18 cellular contexts compared by ENCODE assay signal in the genomic region with DNA sequence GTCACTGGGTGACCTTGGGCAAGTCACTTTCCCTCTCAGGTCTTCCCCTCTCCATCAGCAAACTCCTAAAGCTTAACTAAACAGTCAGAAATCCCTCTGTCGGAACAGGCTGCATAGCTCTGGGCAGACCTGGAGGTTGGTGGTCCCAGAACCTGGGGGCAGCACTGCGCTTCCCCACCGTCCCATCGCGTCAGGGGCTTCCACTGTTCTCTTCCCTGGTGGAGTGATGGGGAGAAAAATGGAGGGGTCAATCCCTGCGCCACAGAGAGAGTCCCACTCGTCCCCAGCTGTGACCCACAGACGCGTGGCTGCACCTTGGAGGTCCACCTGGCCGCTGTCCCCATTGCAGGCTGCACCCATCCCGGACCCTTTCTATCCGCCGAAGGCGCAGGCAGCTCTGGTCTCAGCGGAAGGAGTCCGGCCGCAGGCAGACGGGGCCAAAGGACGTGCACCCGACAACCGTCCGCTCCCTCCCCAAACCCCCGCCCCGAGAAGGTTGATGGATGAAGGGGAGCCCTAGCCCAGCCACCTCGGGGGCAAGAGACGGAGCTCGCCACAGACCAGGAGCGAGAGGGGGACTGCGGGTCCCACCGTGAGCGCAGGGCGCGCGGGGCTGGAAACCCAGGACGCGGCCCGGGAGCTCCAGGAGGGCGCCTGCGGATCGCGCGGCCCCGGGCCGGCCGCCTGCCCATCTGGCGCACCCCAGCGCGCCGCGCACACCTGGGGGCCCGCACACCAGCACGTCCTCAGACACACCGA. TPM values are rescaled to one million over a fixed set of nuclear protein-coding genes. Genes with fewer than 3 reads are reported as not detected.
A peak's percentile ranks its signal among the peaks of the same experiment; 100 is the strongest.
DNase-seq lines count a peak whose midpoint lies in the region; ATAC-seq, FAIRE-seq and TF ChIP-seq lines count a peak whose summit lies in the region.
"Had no signal": no experiment of that assay in that cellular context is flagged by ENCODE, and none has a peak within 500 bp of the region (broad histone marks: within the 10 kb centered on the region; RNA-seq: fewer than 3 reads in every experiment).

No MANE protein-coding gene starts in this region.

- no peak for ATAC-seq in GM18867 (IDR thresholded peaks at IDR 0.05; ENCODE audit: unreplicated experiment)
- ATAC-seq: activated naive CD4-positive, alpha-beta T cell treated with anti-CD3 and anti-CD28 coated beads, Interleukin-2, amount 50 U/mL, for 72 hours; T-cell had no signal

- BruUV-seq in PC-9 (replicated peaks; lab: Mats Ljungman, UMichigan): no TSS peak

- H3K4me1 ChIP-seq in HUES48 (ENCODE audit: control insufficient read depth, insufficient read depth, low read length): peaks cover 29% of the 10 kb centered on the region
- peaks cover 0 to 26% (median 17%) of the 10 kb centered on the region in 4 donors for H3K4me1 ChIP-seq in esophagus muscularis mucosa
- no peaks in the 10 kb centered on the region for H3K4me1 ChIP-seq in PC-9 (replicated peaks; ENCODE audit: insufficient read depth)

- H3K36me3 ChIP-seq in HUES48 (ENCODE audit: control insufficient read depth, insufficient read depth, low read length) (no peaks in the 10 kb centered on the region), esophagus muscularis mucosa (no peaks in the 10 kb centered on the region), PC-9 (ENCODE audit: low read depth) (no peaks in the 10 kb centered on the region)

- H3K27me3 ChIP-seq in HUES48 (ENCODE audit: control insufficient read depth, insufficient read depth, low read length) (peaks cover 98% of the 10 kb centered on the region), esophagus muscularis mucosa (peaks cover 0 to 97% (median 36%) of the 10 kb centered on the region in 4 donors), PC-9 (ENCODE audit: insufficient read depth, low read depth) (peaks cover 17% of the 10 kb centered on the region)

- H3K4me1 Mint-ChIP-seq in osteocyte (ENCODE audit: unreplicated experiment): peaks cover 10% of the 10 kb centered on the region

- DNase-seq in D721Med (ENCODE audit: insufficient read length, low spot score): peak; percentile 25
- peak; percentile 87 for DNase-seq in esophagus muscularis mucosa (ENCODE audit: extremely low spot score)
- peak; percentile 80 for DNase-seq in osteocyte (ENCODE audit: extremely low spot score, unreplicated experiment)
- no peak for DNase-seq in SW 1271 (lab: John Stamatoyannopoulos, UW)
- no peak for DNase-seq in PC-9
- DNase-seq in HPDE6-E6E7 (ENCODE audit: extremely low spot score): no peak
- DNase-seq: activated CD4-positive, alpha-beta T cell treated with anti-CD3 and anti-CD28 coated beads, Interleukin-2, amount 50 U/mL, for 48 hours; GF-D8; NCI-H2107 had no signal

- H3F3A ChIP-seq in PC-9 (ENCODE audit: insufficient read depth, low read depth): peaks cover 3% of the 10 kb centered on the region; the same call in 1 of the 2 replicates

- H3K4me2 ChIP-seq in PC-9: no peak overlapping the region
- H3K4me2 ChIP-seq: KMS-11 had no signal

- TF ChIP-seq CTCF in D721Med (IDR thresholded peaks at IDR 0.05; ENCODE audit: insufficient read depth, missing control alignments) (no peak), esophagus muscularis mucosa (IDR thresholded peaks at IDR 0.05) (no peak), osteocyte (IDR thresholded peaks at IDR 0.05) (no peak), PC-9 (conservative IDR thresholded peaks at IDR 0.05) (no peak)

- peak overlapping the region; percentile 55 for H3K4me3 ChIP-seq in HUES48 (ENCODE audit: low read depth, low read length)
- H3K4me3 ChIP-seq in esophagus muscularis mucosa: peak overlapping the region in 2 of 4 donors; percentile 12 to 17
- no peak overlapping the region for H3K4me3 ChIP-seq in PC-9

- H3K36me3 Mint-ChIP-seq in osteocyte (ENCODE audit: unreplicated experiment): no peaks in the 10 kb centered on the region
- H3K36me3 Mint-ChIP-seq: activated naive CD4-positive, alpha-beta T cell treated with anti-CD3 and anti-CD28 coated beads, Interleukin-2, amount 50 U/mL, for 72 hours; T-cell had no signal

- H3K27ac Mint-ChIP-seq in osteocyte (ENCODE audit: unreplicated experiment): no peak overlapping the region
- H3K27ac Mint-ChIP-seq: activated naive CD4-positive, alpha-beta T cell treated with anti-CD3 and anti-CD28 coated beads, Interleukin-2, amount 50 U/mL, for 72 hours; CD4-positive, alpha-beta T cell; T-cell had no signal

- H3K9me2 ChIP-seq in PC-9 (ENCODE audit: insufficient read depth): no peaks in the 10 kb centered on the region

- no peak overlapping the region for H2AFZ ChIP-seq in PC-9

- intact Hi-C loops in esophagus muscularis mucosa (cut with DNase I): no loop called here
- intact Hi-C loops in PC-9 (cut with micrococcal nuclease; ENCODE audit: unreplicated experiment): loop anchor here (5.0 kb wide), 1 partner anchor 76 kb away; a partner anchor contains a TSS

- no peak for TF ChIP-seq EP300 in esophagus muscularis mucosa (IDR thresholded peaks at IDR 0.05)

- H3K79me2 ChIP-seq in PC-9 (ENCODE audit: low read depth): no peaks in the 10 kb centered on the region

- POLR2A ChIA-PET in PC-9 (lab: Charles Lee; ENCODE audit: unreplicated experiment): interaction anchor here (1.0 kb wide), 1 partner anchor 39 kb away, joined by 3 read pairs; no protein-coding TSS in a partner anchor

- no CpG with 5 or more reads among the region's 53 CpGs for WGBS in esophagus muscularis mucosa

- H3K9me3 ChIP-seq in HUES48 (ENCODE audit: control insufficient read depth, insufficient read depth, low read length) (no peaks in the 10 kb centered on the region), esophagus muscularis mucosa (no peaks in the 10 kb centered on the region), PC-9 (ENCODE audit: insufficient read depth, low read depth) (no peaks in the 10 kb centered on the region)

- peak overlapping the region; percentile 26 for H3K4me3 Mint-ChIP-seq in osteocyte (ENCODE audit: unreplicated experiment)
- H3K4me3 Mint-ChIP-seq: CD4-positive, alpha-beta T cell had no signal

- no peak for TF ChIP-seq POLR2A in esophagus muscularis mucosa (IDR thresholded peaks at IDR 0.05; ENCODE audit: low read depth)

- H3K9me3 Mint-ChIP-seq in osteocyte (ENCODE audit: unreplicated experiment): no peaks in the 10 kb centered on the region
- H3K9me3 Mint-ChIP-seq: activated naive CD4-positive, alpha-beta T cell treated with anti-CD3 and anti-CD28 coated beads, Interleukin-2, amount 50 U/mL, for 72 hours; CD4-positive, alpha-beta T cell; central memory CD8-positive, alpha-beta T cell; T-cell had no signal

- H3K9ac ChIP-seq in HUES48 (ENCODE audit: low read depth, low read length): no peak overlapping the region
- H3K9ac ChIP-seq: KMS-11 had no signal

- CTCF ChIA-PET in PC-9 (lab: Charles Lee): interaction anchor here (0.6 to 1.4 kb wide), 4 partner anchors 38 to 76 kb away, joined by 3 to 10 read pairs (median 4); a partner anchor contains a TSS

- H3K27ac ChIP-seq in HUES48 (ENCODE audit: low read depth, low read length): no peak overlapping the region
- no peak overlapping the region for H3K27ac ChIP-seq in esophagus muscularis mucosa (replicated peaks in 1 of 4)
- no peak overlapping the region for H3K27ac ChIP-seq in PC-9
- H3K27ac ChIP-seq: KMS-11 had no signal

- FAIRE-seq in D721Med (lab: Jason Lieb, UNC): no peak

- peaks cover 81% of the 10 kb centered on the region for H3K27me3 Mint-ChIP-seq in osteocyte (ENCODE audit: unreplicated experiment)

- H4K20me1 ChIP-seq in PC-9 (ENCODE audit: insufficient read depth): no peaks in the 10 kb centered on the region

RNA-seq across cellular contexts. Expression of a gene that starts 0.6 kb away (rescaled TPM):
- total RNA-seq in esophagus muscularis mucosa: not detected
- not detected in 2 replicates for total RNA-seq in osteocyte
- total RNA-seq in PC-9 (2021): 0.24 and 0.53 TPM in 2 replicates
- total RNA-seq: fibroblast of lung, OCI-LY7 had no signal

RNA-seq across cellular contexts. Expression of a gene that starts 58.5 kb away (rescaled TPM):
- 10 to 100 TPM in 3 of 4 donors, 1 to 10 TPM in 1; 7.5 to 18.1 (median 14.4) TPM for total RNA-seq in esophagus muscularis mucosa
- 4.8 and 4.9 TPM in 2 replicates for total RNA-seq in osteocyte
- total RNA-seq in PC-9 (2021): 42.2 and 42.4 TPM in 2 replicates
- total RNA-seq: activated naive CD4-positive, alpha-beta T cell treated with anti-CD3 and anti-CD28 coated beads, Interleukin-2, amount 50 U/mL, for 72 hours; CD4-positive, alpha-beta T cell; OCI-LY7 had no signal

Comparison
In these comparisons a context has a peak if more than half of its experiments do, and no peak if none do; other contexts are left out.
1. DNase-seq: peak in D721Med (single experiment), esophagus muscularis mucosa (single experiment) and osteocyte (single experiment); none in SW 1271 (0 of 2), PC-9 (0 of 2) and HPDE6-E6E7 (single experiment).